In the genomic region with DNA sequence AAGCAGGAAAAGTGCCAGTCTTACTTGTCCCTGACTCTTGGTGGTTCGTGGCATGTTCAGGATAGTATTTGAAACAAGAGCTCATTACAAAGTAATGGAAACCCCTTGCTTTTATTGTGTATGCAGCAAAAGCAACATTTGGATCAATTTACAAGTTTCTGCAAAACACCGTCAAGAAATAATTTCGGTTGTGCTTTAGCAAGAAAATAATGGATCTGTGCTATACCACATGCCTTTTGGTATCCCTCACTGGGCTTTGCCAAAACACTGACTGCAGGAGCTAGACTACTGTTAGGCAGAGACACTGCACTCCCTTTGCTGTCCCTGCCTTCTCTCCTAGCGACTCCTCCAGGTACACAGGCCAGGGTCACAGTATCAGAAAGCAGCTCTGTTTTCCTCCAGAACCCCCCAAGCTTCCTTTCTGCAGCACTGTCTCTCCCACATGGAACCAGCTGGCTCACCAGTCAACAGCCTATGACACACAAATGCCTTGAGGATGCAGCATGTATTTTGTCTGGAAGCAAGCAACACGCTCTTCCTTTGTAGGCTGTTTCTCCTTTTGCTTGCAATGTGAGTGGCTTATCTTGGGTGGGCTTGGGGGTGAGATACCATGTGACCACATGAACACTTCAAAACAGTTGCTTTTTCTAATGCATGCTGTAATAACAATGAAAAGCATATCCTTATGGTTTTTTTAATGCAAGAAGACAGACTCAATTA, we compare ENCODE assay signal across 12 cellular contexts.
DNase-seq lines count a peak whose midpoint lies in the region; ATAC-seq, FAIRE-seq and TF ChIP-seq lines count a peak whose summit lies in the region.
"Had no signal": no experiment of that assay in that cellular context is flagged by ENCODE, and none has a peak within 500 bp of the region (broad histone marks: within the 10 kb centered on the region; RNA-seq: fewer than 3 reads in every experiment).

No MANE protein-coding gene starts in this region.

- POLR2A ChIA-PET in Panc1 (lab: Charles Lee) = no interaction called here
- POLR2A ChIA-PET in endothelial cell of umbilical vein (lab: Charles Lee) = no interaction called here

- peak; percentile 90 for DNase-seq in COLO829 (ENCODE audit: low spot score)
- no peak for DNase-seq in Panc1 (ENCODE audit: low read depth, low spot score)
- peak; percentile 39 for DNase-seq in endothelial cell of umbilical vein (ENCODE audit: low read depth, low spot score)
- DNase-seq in neural crest cell (ENCODE audit: low read depth, low spot score) = no peak
- no peak for DNase-seq in NCI-H526 (lab: John Stamatoyannopoulos, UW)
- no peak for DNase-seq in activated T-cell treated with anti-CD3 and anti-CD28 coated beads, Interleukin-2, amount 50 U/mL, for 48 hours
- DNase-seq in NCI-H2029 treated with DMSO at 0.1 percent for 48 hours (lab: John Stamatoyannopoulos, UW) = no peak
- DNase-seq in cerebellar nuclear complex (lab: John Stamatoyannopoulos, UW) = no peak
- DNase-seq: MM.1S; stimulated activated CD4-positive, alpha-beta T cell treated with anti-CD3 and anti-CD28 coated beads, Interleukin-4, amount 100 ng/mL, for 24 hours had no signal

- H3K27me3 ChIP-seq in Panc1 (ENCODE audit: control insufficient read depth, insufficient read depth, low read length) (no peaks in the 10 kb centered on the region), endothelial cell of umbilical vein (ENCODE audit: control insufficient read depth in 2 of 2, insufficient read depth in 2 of 2, low read length in 2 of 2) (no peaks in the 10 kb centered on the region)

- ATAC-seq in Panc1 = peak; percentile 65
- ATAC-seq: left lobe of liver had no signal

- H3K9ac ChIP-seq in endothelial cell of umbilical vein (replicated peaks; ENCODE audit: extremely low read depth, insufficient read depth, low read length) = peak overlapping the region; percentile 37

- no peaks in the 10 kb centered on the region for H4K20me1 ChIP-seq in endothelial cell of umbilical vein (replicated peaks; ENCODE audit: control insufficient read depth, extremely low read depth, insufficient read depth, low read length)

- peaks cover 6% of the 10 kb centered on the region for H3K36me3 Mint-ChIP-seq in neural crest cell (ENCODE audit: low read depth)

- FAIRE-seq in endothelial cell of umbilical vein (lab: Jason Lieb, UNC) = peak; percentile 47
- FAIRE-seq: D721Med had no signal

- H3K79me2 ChIP-seq in endothelial cell of umbilical vein (ENCODE audit: control insufficient read depth, insufficient read depth, low read length) = no peaks in the 10 kb centered on the region

- peaks cover 48% of the 10 kb centered on the region for H3K4me1 Mint-ChIP-seq in neural crest cell

- peak overlapping the region in 1 of 2 experiments; percentile 2; a peak in 1 of 4 replicates for H3K4me3 ChIP-seq in Panc1 (ENCODE audit: low read depth in 2 of 2, low read length in 2 of 2)
- no peak overlapping the region for H3K4me3 ChIP-seq in endothelial cell of umbilical vein (replicated peaks in 1 of 3; ENCODE audit: insufficient read depth in 1 of 3, low read depth in 1 of 3, low read length in 3 of 3)

- H3K4me2 ChIP-seq in endothelial cell of umbilical vein (ENCODE audit: insufficient read depth, low read length) = peak overlapping the region; percentile 40

- peaks cover 57% of the 10 kb centered on the region for H3K4me1 ChIP-seq in Panc1 (ENCODE audit: control insufficient read depth, insufficient read depth, low read length)
- H3K4me1 ChIP-seq in endothelial cell of umbilical vein (ENCODE audit: control insufficient read depth, extremely low read depth, insufficient read depth, low read length) = peaks cover 32% of the 10 kb centered on the region

- H3K9me3 Mint-ChIP-seq in neural crest cell = no peaks in the 10 kb centered on the region

- H3K27ac Mint-ChIP-seq in neural crest cell (ENCODE audit: unreplicated experiment) = peak overlapping the region; percentile 8

- CTCF ChIA-PET in Panc1 (lab: Charles Lee) (interaction anchor here (0.7 kb wide), 1 partner anchor 203 kb away, joined by 4 read pairs; no protein-coding TSS in a partner anchor), endothelial cell of umbilical vein (lab: Charles Lee) (interaction anchor here (0.9 to 3.8 kb wide), 5 partner anchors 9 to 45 kb away, joined by 3 to 20 read pairs (median 11); no protein-coding TSS in a partner anchor)

- TF ChIP-seq CTCF in Panc1 (IDR thresholded peaks at IDR 0.05) (no peak), endothelial cell of umbilical vein (IDR thresholded peaks at IDR 0.05; ENCODE audit: extremely low read depth in 1 of 2, insufficient read depth in 1 of 2, low read depth in 1 of 2, low read length in 2 of 2) (no peak), neural crest cell (conservative IDR thresholded peaks at IDR 0.05) (no peak)

- H3K36me3 ChIP-seq in Panc1 (ENCODE audit: control insufficient read depth, insufficient read depth, low read length) (no peaks in the 10 kb centered on the region), endothelial cell of umbilical vein (ENCODE audit: control insufficient read depth in 2 of 2, extremely low read depth in 1 of 2, insufficient read depth in 2 of 2, low read length in 2 of 2) (peaks cover 0 to 7% of the 10 kb centered on the region in 2 experiments)

- H3K9me3 ChIP-seq in Panc1 (ENCODE audit: control insufficient read depth, insufficient read depth, low read depth, low read length) = no peaks in the 10 kb centered on the region
- no peaks in the 10 kb centered on the region for H3K9me3 ChIP-seq in endothelial cell of umbilical vein (replicated peaks; ENCODE audit: control insufficient read depth, insufficient read depth, low read length)

- intact Hi-C loops in Panc1 (cut with micrococcal nuclease; ENCODE audit: unreplicated experiment) (no loop called here), endothelial cell of umbilical vein (cut with micrococcal nuclease) (loop anchor here (2.0 to 5.0 kb wide), 2 partner anchors 94 to 247 kb away; a partner anchor contains a TSS)

- H3K27ac ChIP-seq in Panc1 (ENCODE audit: low read length) (peak overlapping the region; percentile 96), endothelial cell of umbilical vein (ENCODE audit: insufficient read depth, low read depth, low read length) (peak overlapping the region; percentile 99)

- H3K27me3 Mint-ChIP-seq in neural crest cell (ENCODE audit: low read depth) = no peaks in the 10 kb centered on the region

- H3K4me3 Mint-ChIP-seq in neural crest cell = no peak overlapping the region

- no peak overlapping the region for H2AFZ ChIP-seq in endothelial cell of umbilical vein (ENCODE audit: low read depth, low read length)

- BruUV-seq in Panc1 (replicated peaks; lab: Mats Ljungman, UMichigan) = no TSS peak
- BruUV-seq in endothelial cell of umbilical vein (replicated peaks; lab: Mats Ljungman, UMichigan) = no TSS peak

- dilution Hi-C loops in endothelial cell of umbilical vein (cut with MboI; ENCODE audit: extremely low pct_ligation_motif_present, low sequenced_read_pairs) = loop anchor here (25.0 kb wide), 1 partner anchor 234 kb away; no protein-coding TSS in a partner anchor

- in situ Hi-C loops in Panc1 (cut with HindIII; ENCODE audit: low pct_unique_long_range_greater_than_20kb, low sequenced_read_pairs) = no loop called here

- no peak for TF ChIP-seq POLR2A in endothelial cell of umbilical vein (IDR thresholded peaks at IDR 0.05; ENCODE audit: low read depth, low read length)

- H3K9me1 ChIP-seq in endothelial cell of umbilical vein (replicated peaks; ENCODE audit: control insufficient read depth, extremely low read depth, insufficient read depth, low read length) = no peaks in the 10 kb centered on the region

TF ChIP-seq in endothelial cell of umbilical vein, 7 proteins besides CTCF, POLR2A, EP300 and RAD21:
- TF ChIP-seq JUN (IDR thresholded peaks at IDR 0.05; ENCODE audit: borderline replicate concordance, insufficient read depth, insufficient read length, low read depth) = no peak
- TF ChIP-seq POLR2AphosphoS5 (IDR thresholded peaks at IDR 0.05; ENCODE audit: insufficient read depth, low read depth, low read length) = no peak
- TF ChIP-seq, protein P1, sequence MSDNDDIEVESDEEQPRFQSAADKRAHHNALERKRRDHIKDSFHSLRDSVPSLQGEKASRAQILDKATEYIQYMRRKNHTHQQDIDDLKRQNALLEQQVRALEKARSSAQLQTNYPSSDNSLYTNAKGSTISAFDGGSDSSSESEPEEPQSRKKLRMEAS (IDR thresholded peaks at IDR 0.05; ENCODE audit: insufficient read depth, insufficient read length) = no peak
- TF ChIP-seq EZH2 (IDR thresholded peaks at IDR 0.05; ENCODE audit: borderline replicate concordance, low read depth, low read length, severe bottlenecking) = no peak
- TF ChIP-seq FOS (IDR thresholded peaks at IDR 0.05; ENCODE audit: borderline replicate concordance, insufficient read depth, low read length) = no peak
- no peak for TF ChIP-seq MYC (IDR thresholded peaks at IDR 0.05; ENCODE audit: low read depth, low read length)
- TF ChIP-seq GATA2 (IDR thresholded peaks at IDR 0.05; ENCODE audit: insufficient read depth, insufficient read length, low read depth, low read length) = no peak

Comparison
In these comparisons a context has a peak if more than half of its experiments do, and no peak if none do; other contexts are left out.
1. DNase-seq: peak in COLO829 (single experiment) and endothelial cell of umbilical vein (single experiment); none in Panc1 (single experiment), neural crest cell (single experiment), NCI-H526 (0 of 2), activated T-cell treated with anti-CD3 and anti-CD28 coated beads, Interleukin-2, amount 50 U/mL, for 48 hours (0 of 2), NCI-H2029 treated with DMSO at 0.1 percent for 48 hours (single experiment) and cerebellar nuclear complex (0 of 2).